Comparison of ENCODE assay signal across 17 cellular contexts in the genomic region with DNA sequence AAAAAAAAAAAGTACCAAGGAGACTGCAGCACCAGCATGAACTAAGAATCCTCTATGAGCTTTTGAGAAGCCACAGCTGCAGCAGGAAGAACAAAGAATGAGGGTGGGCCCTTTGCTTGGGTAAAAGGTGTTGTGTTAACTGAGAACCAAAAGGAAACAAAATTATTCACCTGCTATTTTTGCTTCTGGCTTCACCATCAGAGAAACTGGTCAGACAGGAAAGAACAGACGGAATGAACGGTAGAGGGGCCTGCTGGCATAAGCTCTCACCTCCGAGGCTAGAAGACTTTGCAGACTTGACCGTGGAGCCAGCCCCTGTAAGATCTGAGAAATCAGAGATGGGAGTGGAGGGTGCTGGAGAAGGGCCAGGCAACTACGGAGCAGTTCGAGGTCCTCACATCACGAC. TPM values are rescaled to one million over a fixed set of nuclear protein-coding genes. Genes with fewer than 3 reads are reported as not detected.
DNase-seq lines count a peak whose midpoint lies in the region; ATAC-seq, FAIRE-seq and TF ChIP-seq lines count a peak whose summit lies in the region.
"Had no signal": no experiment of that assay in that cellular context is flagged by ENCODE, and none has a peak within 500 bp of the region (broad histone marks: within the 10 kb centered on the region; RNA-seq: fewer than 3 reads in every experiment).

No MANE protein-coding gene starts in this region.

- H3K4me1 ChIP-seq in OCI-LY7 (ENCODE audit: insufficient read depth, low read length, poor library complexity, severe bottlenecking) (peaks cover 66% of the 10 kb centered on the region), thyroid gland (peaks cover 16 to 37% of the 10 kb centered on the region in 2 donors), A673 (ENCODE audit: insufficient read depth, low read length, poor library complexity, severe bottlenecking) (no peaks in the 10 kb centered on the region)

- no peak overlapping the region for H3K4me3 Mint-ChIP-seq in activated naive CD4-positive, alpha-beta T cell treated with anti-CD3 and anti-CD28 coated beads, Interleukin-2, amount 10 ng/mL, durations not matched to agents 7 days and 5 days
- peak overlapping the region; percentile 48 to 64 for H3K4me3 Mint-ChIP-seq in effector memory CD8-positive, alpha-beta T cell

- peaks cover 53% of the 10 kb centered on the region for H3K36me3 Mint-ChIP-seq in activated naive CD4-positive, alpha-beta T cell treated with anti-CD3 and anti-CD28 coated beads, Interleukin-2, amount 10 ng/mL, durations not matched to agents 7 days and 5 days
- H3K36me3 Mint-ChIP-seq in effector memory CD8-positive, alpha-beta T cell (ENCODE audit: insufficient read depth) = peaks cover 41% of the 10 kb centered on the region

- H4K20me1 ChIP-seq in OCI-LY7 (ENCODE audit: insufficient read depth, low read length) = no peaks in the 10 kb centered on the region

- peak overlapping the region; percentile 88 for H3K27ac Mint-ChIP-seq in activated naive CD4-positive, alpha-beta T cell treated with anti-CD3 and anti-CD28 coated beads, Interleukin-2, amount 10 ng/mL, durations not matched to agents 7 days and 5 days
- H3K27ac Mint-ChIP-seq in effector memory CD8-positive, alpha-beta T cell = peak overlapping the region; percentile 69 to 89

- peak overlapping the region; percentile 21 for H3K4me2 ChIP-seq in OCI-LY7 (ENCODE audit: low read length)

- H3K36me3 ChIP-seq in OCI-LY7 (ENCODE audit: insufficient read depth, low read length) = peaks cover 61% of the 10 kb centered on the region
- peaks cover 0 to 6% of the 10 kb centered on the region in 2 donors for H3K36me3 ChIP-seq in thyroid gland
- H3K36me3 ChIP-seq in A673 (ENCODE audit: insufficient read depth, low read length, poor library complexity, severe bottlenecking) = peaks cover 5% of the 10 kb centered on the region

- no peaks in the 10 kb centered on the region for H3K79me2 ChIP-seq in OCI-LY7 (ENCODE audit: insufficient read depth, low read depth, low read length)

- no peaks in the 10 kb centered on the region for H3K9me2 ChIP-seq in OCI-LY7 (ENCODE audit: insufficient read depth, low read length)

- peak; percentile 54 for ATAC-seq in effector memory CD8-positive, alpha-beta T cell (replicated peaks)
- no peak for ATAC-seq in GM21360 (IDR thresholded peaks at IDR 0.05; ENCODE audit: unreplicated experiment)
- ATAC-seq: right lobe of liver had no signal

- FAIRE-seq in RCC 7860 (lab: Jason Lieb, UNC) = no peak

- no peaks in the 10 kb centered on the region for H3K27me3 Mint-ChIP-seq in activated naive CD4-positive, alpha-beta T cell treated with anti-CD3 and anti-CD28 coated beads, Interleukin-2, amount 10 ng/mL, durations not matched to agents 7 days and 5 days
- H3K27me3 Mint-ChIP-seq in effector memory CD8-positive, alpha-beta T cell = no peaks in the 10 kb centered on the region

- intact Hi-C loops in OCI-LY7 (cut with micrococcal nuclease; ENCODE audit: unreplicated experiment) = no loop called here
- intact Hi-C loops in thyroid gland (cut with DNase I) = no loop called here
- intact Hi-C loops in A673 (cut with micrococcal nuclease; ENCODE audit: unreplicated experiment) = no loop called here

- CTCF ChIA-PET in activated naive CD4-positive, alpha-beta T cell treated with anti-CD3 and anti-CD28 coated beads, Interleukin-2, amount 10 ng/mL, durations not matched to agents 7 days and 5 days (lab: Charles Lee) = interaction anchor here (1.2 to 1.4 kb wide), 2 partner anchors 15 to 151 kb away, joined by 3 to 5 read pairs; no protein-coding TSS in a partner anchor
- CTCF ChIA-PET in OCI-LY7 (lab: Charles Lee; ENCODE audit: unreplicated experiment) (no interaction called here), A673 (lab: Charles Lee) (no interaction called here)

- peak; percentile 37 for DNase-seq in activated naive CD4-positive, alpha-beta T cell treated with anti-CD3 and anti-CD28 coated beads, Interleukin-2, amount 10 ng/mL, durations not matched to agents 7 days and 5 days
- DNase-seq in activated naive CD4-positive, alpha-beta T cell (lab: John Stamatoyannopoulos, UW) = no peak
- DNase-seq in OCI-LY7 (ENCODE audit: low spot score) (peak; percentile 67), thyroid gland (peak; percentile 63 to 70), RCC 7860 (ENCODE audit: low spot score) (no peak), A673 (ENCODE audit: low spot score) (no peak)
- DNase-seq in effector memory CD8-positive, alpha-beta T cell = no peak
- DNase-seq: amniotic stem cell, DMS 273 treated with DMSO at 0.1 percent for 48 hours, H7, mesenchymal stem cell, NCI-H1694, NCI-H526, right lobe of liver, WERI-Rb-1 had no signal

- H3K27ac ChIP-seq in OCI-LY7 (ENCODE audit: low read depth, low read length, poor library complexity, severe bottlenecking) (peak overlapping the region; percentile 93), thyroid gland (peak overlapping the region; percentile 31 to 96 (median 84)), A673 (ENCODE audit: low read depth, low read length, poor library complexity, severe bottlenecking) (no peak overlapping the region)
- H3K27ac ChIP-seq: right lobe of liver, WERI-Rb-1 had no signal

- TF ChIP-seq POLR2A in thyroid gland (IDR thresholded peaks at IDR 0.05) = peak in 1 of 2 donors; percentile 48

- 24 to 27% methylated on average over 7 of the region's 7 CpGs for WGBS in thyroid gland, 2 donors

- H2AFZ ChIP-seq in OCI-LY7 (ENCODE audit: low read length) = no peak overlapping the region

- POLR2A ChIA-PET in OCI-LY7 (lab: Charles Lee) (interaction anchor here (0.5 to 1.7 kb wide), 12 partner anchors 9 to 106 kb away, joined by 3 to 9 read pairs (median 4); partner anchors contain the start of gene IL10RB), A673 (lab: Charles Lee; ENCODE audit: low non-redundant PET) (no interaction called here)

- H3K27me3 ChIP-seq in thyroid gland (no peaks in the 10 kb centered on the region), A673 (replicated peaks; ENCODE audit: insufficient read depth, low read depth, low read length, poor library complexity) (no peaks in the 10 kb centered on the region)
- H3K27me3 ChIP-seq: neutrophil, right lobe of liver had no signal

- H3K9me3 Mint-ChIP-seq in activated naive CD4-positive, alpha-beta T cell treated with anti-CD3 and anti-CD28 coated beads, Interleukin-2, amount 10 ng/mL, durations not matched to agents 7 days and 5 days = no peaks in the 10 kb centered on the region
- H3K9me3 Mint-ChIP-seq in effector memory CD8-positive, alpha-beta T cell = no peaks in the 10 kb centered on the region

- TF ChIP-seq CTCF in OCI-LY7 (conservative IDR thresholded peaks at IDR 0.05; ENCODE audit: low read length) = no peak
- no peak for TF ChIP-seq CTCF in thyroid gland (IDR thresholded peaks at IDR 0.05)
- no peak for TF ChIP-seq CTCF in A673 (conservative IDR thresholded peaks at IDR 0.05; ENCODE audit: low read depth, low read length)

- BruUV-seq in OCI-LY7 (replicated peaks; lab: Mats Ljungman, UMichigan) (no TSS peak), A673 (replicated peaks; lab: Mats Ljungman, UMichigan) (no TSS peak)

- H3K4me1 Mint-ChIP-seq in activated naive CD4-positive, alpha-beta T cell treated with anti-CD3 and anti-CD28 coated beads, Interleukin-2, amount 10 ng/mL, durations not matched to agents 7 days and 5 days = peaks cover 43% of the 10 kb centered on the region
- H3K4me1 Mint-ChIP-seq in effector memory CD8-positive, alpha-beta T cell (ENCODE audit: low read depth in 2 of 2) = peaks cover 14 to 18% of the 10 kb centered on the region in 2 donors

- no peak overlapping the region for H3K4me3 ChIP-seq in OCI-LY7 (ENCODE audit: low read depth, low read length, poor library complexity, severe bottlenecking)
- no peak overlapping the region for H3K4me3 ChIP-seq in thyroid gland (replicated peaks in 1 of 3)
- no peak overlapping the region for H3K4me3 ChIP-seq in A673 (ENCODE audit: low read depth, low read length, poor library complexity, severe bottlenecking)
- H3K4me3 ChIP-seq: right lobe of liver had no signal

- H3K9me3 ChIP-seq in OCI-LY7 (ENCODE audit: low read length) (no peaks in the 10 kb centered on the region), thyroid gland (no peaks in the 10 kb centered on the region), A673 (ENCODE audit: low read depth, low read length, poor library complexity, severe bottlenecking) (no peaks in the 10 kb centered on the region)
- H3K9me3 ChIP-seq: neutrophil, right lobe of liver had no signal

RNA-seq across cellular contexts. Expression of gene IL10RB, which starts 27.6 kb away (rescaled TPM):
- total RNA-seq in OCI-LY7 (2014; rRNA removed; shearing (Covaris generic)) = 44.3 and 48.0 TPM in 2 replicates
- total RNA-seq in OCI-LY7 (2022) = 48.3 and 54.5 TPM in 2 replicates
- total RNA-seq in thyroid gland = 10 to 100 TPM; 20.5 to 53.1 (median 21.4) TPM
- total RNA-seq in A673 (2021) = 11.1 and 12.7 TPM in 2 replicates

RNA-seq across cellular contexts. Expression of gene IFNAR1, which starts 31.0 kb away (rescaled TPM):
- 17.0 and 18.1 TPM in 2 replicates for total RNA-seq in OCI-LY7 (2014; rRNA removed; shearing (Covaris generic))
- total RNA-seq in OCI-LY7 (2022) (60.8 and 65.2 TPM in 2 replicates), thyroid gland (10 to 100 TPM; 37.0 to 51.2 (median 42.4) TPM), A673 (2021) (32.4 and 38.1 TPM in 2 replicates)

Comparison
In these comparisons a context has a peak if more than half of its experiments do, and no peak if none do; other contexts are left out.
1. DNase-seq: peak in activated naive CD4-positive, alpha-beta T cell treated with anti-CD3 and anti-CD28 coated beads, Interleukin-2, amount 10 ng/mL, durations not matched to agents 7 days and 5 days (single experiment), OCI-LY7 (single experiment) and thyroid gland (2 of 2); none in activated naive CD4-positive, alpha-beta T cell (0 of 4), effector memory CD8-positive, alpha-beta T cell (0 of 3), RCC 7860 (single experiment) and A673 (single experiment).